ENCODE assay signal across 1 cellular context in the genomic region with DNA sequence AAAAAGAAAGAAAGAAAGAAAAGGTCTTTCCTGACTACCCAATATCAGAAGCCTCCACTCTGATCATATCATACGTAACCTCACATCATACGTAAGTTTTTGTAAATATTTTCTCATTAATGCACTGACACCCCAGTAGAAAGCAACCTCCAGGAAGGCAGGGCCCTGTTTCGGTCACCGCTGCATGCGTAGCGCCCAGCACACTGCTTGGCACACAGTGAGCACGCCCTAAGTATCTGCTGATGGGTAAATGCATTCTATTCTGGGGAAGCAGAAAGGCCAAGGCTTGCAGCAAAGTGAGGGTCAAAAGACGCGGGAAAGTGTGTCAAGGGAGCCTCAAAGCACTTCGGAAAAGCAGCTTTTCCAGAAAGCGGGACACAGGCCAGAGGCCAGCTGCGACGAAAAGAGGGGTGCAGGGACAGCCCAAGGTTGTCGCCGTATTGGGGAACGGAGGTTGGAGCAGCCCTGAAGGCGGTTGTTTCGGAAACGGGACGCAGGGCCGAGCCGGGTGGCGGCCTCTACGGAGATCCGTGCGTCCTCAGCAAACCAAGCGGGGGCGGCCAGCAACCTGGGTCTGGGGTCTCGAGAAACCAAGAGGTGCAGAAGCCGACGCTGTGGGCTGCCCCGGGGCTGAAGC.
A peak's percentile ranks its signal among the peaks of the same experiment; 100 is the strongest.
TF ChIP-seq lines count a peak whose summit lies in the region.

No MANE protein-coding gene starts in this region.

TF ChIP-seq in HepG2, 621 proteins besides CTCF, POLR2A, EP300 and RAD21 (continues in another document):
- TF ChIP-seq, protein P1, sequence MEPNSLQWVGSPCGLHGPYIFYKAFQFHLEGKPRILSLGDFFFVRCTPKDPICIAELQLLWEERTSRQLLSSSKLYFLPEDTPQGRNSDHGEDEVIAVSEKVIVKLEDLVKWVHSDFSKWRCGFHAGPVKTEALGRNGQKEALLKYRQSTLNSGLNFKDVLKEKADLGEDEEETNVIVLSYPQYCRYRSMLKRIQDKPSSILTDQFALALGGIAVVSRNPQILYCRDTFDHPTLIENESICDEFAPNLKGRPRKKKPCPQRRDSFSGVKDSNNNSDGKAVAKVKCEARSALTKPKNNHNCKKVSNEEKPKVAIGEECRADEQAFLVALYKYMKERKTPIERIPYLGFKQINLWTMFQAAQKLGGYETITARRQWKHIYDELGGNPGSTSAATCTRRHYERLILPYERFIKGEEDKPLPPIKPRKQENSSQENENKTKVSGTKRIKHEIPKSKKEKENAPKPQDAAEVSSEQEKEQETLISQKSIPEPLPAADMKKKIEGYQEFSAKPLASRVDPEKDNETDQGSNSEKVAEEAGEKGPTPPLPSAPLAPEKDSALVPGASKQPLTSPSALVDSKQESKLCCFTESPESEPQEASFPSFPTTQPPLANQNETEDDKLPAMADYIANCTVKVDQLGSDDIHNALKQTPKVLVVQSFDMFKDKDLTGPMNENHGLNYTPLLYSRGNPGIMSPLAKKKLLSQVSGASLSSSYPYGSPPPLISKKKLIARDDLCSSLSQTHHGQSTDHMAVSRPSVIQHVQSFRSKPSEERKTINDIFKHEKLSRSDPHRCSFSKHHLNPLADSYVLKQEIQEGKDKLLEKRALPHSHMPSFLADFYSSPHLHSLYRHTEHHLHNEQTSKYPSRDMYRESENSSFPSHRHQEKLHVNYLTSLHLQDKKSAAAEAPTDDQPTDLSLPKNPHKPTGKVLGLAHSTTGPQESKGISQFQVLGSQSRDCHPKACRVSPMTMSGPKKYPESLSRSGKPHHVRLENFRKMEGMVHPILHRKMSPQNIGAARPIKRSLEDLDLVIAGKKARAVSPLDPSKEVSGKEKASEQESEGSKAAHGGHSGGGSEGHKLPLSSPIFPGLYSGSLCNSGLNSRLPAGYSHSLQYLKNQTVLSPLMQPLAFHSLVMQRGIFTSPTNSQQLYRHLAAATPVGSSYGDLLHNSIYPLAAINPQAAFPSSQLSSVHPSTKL (CRISPR knock-in tag; IDR thresholded peaks at IDR 0.05): 0 out of 2 replicates have a peak, but pooled peaks have one; percentile 7
- TF ChIP-seq, protein P2, sequence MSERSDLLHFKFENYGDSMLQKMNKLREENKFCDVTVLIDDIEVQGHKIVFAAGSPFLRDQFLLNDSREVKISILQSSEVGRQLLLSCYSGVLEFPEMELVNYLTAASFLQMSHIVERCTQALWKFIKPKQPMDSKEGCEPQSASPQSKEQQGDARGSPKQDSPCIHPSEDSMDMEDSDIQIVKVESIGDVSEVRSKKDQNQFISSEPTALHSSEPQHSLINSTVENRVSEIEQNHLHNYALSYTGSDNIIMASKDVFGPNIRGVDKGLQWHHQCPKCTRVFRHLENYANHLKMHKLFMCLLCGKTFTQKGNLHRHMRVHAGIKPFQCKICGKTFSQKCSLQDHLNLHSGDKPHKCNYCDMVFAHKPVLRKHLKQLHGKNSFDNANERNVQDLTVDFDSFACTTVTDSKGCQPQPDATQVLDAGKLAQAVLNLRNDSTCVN (CRISPR knock-in tag; IDR thresholded peaks at IDR 0.05; ENCODE audit: borderline replicate concordance): no peak
- TF ChIP-seq, protein P3, sequence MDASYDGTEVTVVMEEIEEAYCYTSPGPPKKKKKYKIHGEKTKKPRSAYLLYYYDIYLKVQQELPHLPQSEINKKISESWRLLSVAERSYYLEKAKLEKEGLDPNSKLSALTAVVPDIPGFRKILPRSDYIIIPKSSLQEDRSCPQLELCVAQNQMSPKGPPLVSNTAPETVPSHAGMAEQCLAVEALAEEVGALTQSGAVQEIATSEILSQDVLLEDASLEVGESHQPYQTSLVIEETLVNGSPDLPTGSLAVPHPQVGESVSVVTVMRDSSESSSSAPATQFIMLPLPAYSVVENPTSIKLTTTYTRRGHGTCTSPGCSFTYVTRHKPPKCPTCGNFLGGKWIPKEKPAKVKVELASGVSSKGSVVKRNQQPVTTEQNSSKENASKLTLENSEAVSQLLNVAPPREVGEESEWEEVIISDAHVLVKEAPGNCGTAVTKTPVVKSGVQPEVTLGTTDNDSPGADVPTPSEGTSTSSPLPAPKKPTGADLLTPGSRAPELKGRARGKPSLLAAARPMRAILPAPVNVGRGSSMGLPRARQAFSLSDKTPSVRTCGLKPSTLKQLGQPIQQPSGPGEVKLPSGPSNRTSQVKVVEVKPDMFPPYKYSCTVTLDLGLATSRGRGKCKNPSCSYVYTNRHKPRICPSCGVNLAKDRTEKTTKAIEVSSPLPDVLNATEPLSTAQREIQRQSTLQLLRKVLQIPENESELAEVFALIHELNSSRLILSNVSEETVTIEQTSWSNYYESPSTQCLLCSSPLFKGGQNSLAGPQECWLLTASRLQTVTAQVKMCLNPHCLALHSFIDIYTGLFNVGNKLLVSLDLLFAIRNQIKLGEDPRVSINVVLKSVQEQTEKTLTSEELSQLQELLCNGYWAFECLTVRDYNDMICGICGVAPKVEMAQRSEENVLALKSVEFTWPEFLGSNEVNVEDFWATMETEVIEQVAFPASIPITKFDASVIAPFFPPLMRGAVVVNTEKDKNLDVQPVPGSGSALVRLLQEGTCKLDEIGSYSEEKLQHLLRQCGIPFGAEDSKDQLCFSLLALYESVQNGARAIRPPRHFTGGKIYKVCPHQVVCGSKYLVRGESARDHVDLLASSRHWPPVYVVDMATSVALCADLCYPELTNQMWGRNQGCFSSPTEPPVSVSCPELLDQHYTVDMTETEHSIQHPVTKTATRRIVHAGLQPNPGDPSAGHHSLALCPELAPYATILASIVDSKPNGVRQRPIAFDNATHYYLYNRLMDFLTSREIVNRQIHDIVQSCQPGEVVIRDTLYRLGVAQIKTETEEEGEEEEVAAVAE (CRISPR knock-in tag; IDR thresholded peaks at IDR 0.05; ENCODE audit: borderline replicate concordance): no peak
- TF ChIP-seq ZMAT3 (CRISPR knock-in tag; conservative IDR thresholded peaks at IDR 0.05) (no peak), STAT5B (CRISPR knock-in tag; IDR thresholded peaks at IDR 0.05) (0 out of 2 replicates have a peak, but pooled peaks have one; percentile 37), SCMH1 (CRISPR knock-in tag; IDR thresholded peaks at IDR 0.05; ENCODE audit: borderline replicate concordance) (no peak), ARID2 (CRISPR knock-in tag; IDR thresholded peaks at IDR 0.05; ENCODE audit: borderline replicate concordance) (0 out of 2 replicates have a peak, but pooled peaks have one; percentile 18), MED8 (CRISPR knock-in tag; IDR thresholded peaks at IDR 0.05; ENCODE audit: insufficient replicate concordance) (peak; percentile 26), PHF5A (CRISPR knock-in tag; IDR thresholded peaks at IDR 0.05; ENCODE audit: low read depth, unreplicated experiment) (no peak), FOXC1 (CRISPR knock-in tag; IDR thresholded peaks at IDR 0.05; ENCODE audit: borderline replicate concordance) (peak; percentile 63; the same call in 1 of the 2 replicates), NFKBIZ (CRISPR knock-in tag; IDR thresholded peaks at IDR 0.05) (no peak), ZNF180 (CRISPR knock-in tag; IDR thresholded peaks at IDR 0.05; ENCODE audit: borderline replicate concordance, low read depth) (no peak), ZFAT (CRISPR knock-in tag; conservative IDR thresholded peaks at IDR 0.05) (0 out of 2 replicates have a peak, but pooled peaks have one; percentile 37), ZSCAN21 (CRISPR knock-in tag; IDR thresholded peaks at IDR 0.05; ENCODE audit: borderline replicate concordance) (no peak), FOXA3 (CRISPR knock-in tag; IDR thresholded peaks at IDR 0.05) (no peak), MTF2 (CRISPR knock-in tag; IDR thresholded peaks at IDR 0.05; ENCODE audit: borderline replicate concordance) (0 out of 2 replicates have a peak, but pooled peaks have one; percentile 55)
- TF ChIP-seq, protein P4, sequence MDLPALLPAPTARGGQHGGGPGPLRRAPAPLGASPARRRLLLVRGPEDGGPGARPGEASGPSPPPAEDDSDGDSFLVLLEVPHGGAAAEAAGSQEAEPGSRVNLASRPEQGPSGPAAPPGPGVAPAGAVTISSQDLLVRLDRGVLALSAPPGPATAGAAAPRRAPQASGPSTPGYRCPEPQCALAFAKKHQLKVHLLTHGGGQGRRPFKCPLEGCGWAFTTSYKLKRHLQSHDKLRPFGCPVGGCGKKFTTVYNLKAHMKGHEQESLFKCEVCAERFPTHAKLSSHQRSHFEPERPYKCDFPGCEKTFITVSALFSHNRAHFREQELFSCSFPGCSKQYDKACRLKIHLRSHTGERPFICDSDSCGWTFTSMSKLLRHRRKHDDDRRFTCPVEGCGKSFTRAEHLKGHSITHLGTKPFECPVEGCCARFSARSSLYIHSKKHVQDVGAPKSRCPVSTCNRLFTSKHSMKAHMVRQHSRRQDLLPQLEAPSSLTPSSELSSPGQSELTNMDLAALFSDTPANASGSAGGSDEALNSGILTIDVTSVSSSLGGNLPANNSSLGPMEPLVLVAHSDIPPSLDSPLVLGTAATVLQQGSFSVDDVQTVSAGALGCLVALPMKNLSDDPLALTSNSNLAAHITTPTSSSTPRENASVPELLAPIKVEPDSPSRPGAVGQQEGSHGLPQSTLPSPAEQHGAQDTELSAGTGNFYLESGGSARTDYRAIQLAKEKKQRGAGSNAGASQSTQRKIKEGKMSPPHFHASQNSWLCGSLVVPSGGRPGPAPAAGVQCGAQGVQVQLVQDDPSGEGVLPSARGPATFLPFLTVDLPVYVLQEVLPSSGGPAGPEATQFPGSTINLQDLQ (CRISPR knock-in tag; IDR thresholded peaks at IDR 0.05): peak; percentile 52; the same call in 1 of the 2 replicates
- TF ChIP-seq, protein P5, sequence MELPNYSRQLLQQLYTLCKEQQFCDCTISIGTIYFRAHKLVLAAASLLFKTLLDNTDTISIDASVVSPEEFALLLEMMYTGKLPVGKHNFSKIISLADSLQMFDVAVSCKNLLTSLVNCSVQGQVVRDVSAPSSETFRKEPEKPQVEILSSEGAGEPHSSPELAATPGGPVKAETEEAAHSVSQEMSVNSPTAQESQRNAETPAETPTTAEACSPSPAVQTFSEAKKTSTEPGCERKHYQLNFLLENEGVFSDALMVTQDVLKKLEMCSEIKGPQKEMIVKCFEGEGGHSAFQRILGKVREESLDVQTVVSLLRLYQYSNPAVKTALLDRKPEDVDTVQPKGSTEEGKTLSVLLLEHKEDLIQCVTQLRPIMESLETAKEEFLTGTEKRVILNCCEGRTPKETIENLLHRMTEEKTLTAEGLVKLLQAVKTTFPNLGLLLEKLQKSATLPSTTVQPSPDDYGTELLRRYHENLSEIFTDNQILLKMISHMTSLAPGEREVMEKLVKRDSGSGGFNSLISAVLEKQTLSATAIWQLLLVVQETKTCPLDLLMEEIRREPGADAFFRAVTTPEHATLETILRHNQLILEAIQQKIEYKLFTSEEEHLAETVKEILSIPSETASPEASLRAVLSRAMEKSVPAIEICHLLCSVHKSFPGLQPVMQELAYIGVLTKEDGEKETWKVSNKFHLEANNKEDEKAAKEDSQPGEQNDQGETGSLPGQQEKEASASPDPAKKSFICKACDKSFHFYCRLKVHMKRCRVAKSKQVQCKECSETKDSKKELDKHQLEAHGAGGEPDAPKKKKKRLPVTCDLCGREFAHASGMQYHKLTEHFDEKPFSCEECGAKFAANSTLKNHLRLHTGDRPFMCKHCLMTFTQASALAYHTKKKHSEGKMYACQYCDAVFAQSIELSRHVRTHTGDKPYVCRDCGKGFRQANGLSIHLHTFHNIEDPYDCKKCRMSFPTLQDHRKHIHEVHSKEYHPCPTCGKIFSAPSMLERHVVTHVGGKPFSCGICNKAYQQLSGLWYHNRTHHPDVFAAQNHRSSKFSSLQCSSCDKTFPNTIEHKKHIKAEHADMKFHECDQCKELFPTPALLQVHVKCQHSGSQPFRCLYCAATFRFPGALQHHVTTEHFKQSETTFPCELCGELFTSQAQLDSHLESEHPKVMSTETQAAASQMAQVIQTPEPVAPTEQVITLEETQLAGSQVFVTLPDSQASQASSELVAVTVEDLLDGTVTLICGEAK (IDR thresholded peaks at IDR 0.05): no peak
- TF ChIP-seq, protein P5 (CRISPR knock-in tag; IDR thresholded peaks at IDR 0.05): no peak
- TF ChIP-seq, protein P6, sequence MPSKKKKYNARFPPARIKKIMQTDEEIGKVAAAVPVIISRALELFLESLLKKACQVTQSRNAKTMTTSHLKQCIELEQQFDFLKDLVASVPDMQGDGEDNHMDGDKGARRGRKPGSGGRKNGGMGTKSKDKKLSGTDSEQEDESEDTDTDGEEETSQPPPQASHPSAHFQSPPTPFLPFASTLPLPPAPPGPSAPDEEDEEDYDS (CRISPR knock-in tag; IDR thresholded peaks at IDR 0.05): no peak
- TF ChIP-seq, protein P7, sequence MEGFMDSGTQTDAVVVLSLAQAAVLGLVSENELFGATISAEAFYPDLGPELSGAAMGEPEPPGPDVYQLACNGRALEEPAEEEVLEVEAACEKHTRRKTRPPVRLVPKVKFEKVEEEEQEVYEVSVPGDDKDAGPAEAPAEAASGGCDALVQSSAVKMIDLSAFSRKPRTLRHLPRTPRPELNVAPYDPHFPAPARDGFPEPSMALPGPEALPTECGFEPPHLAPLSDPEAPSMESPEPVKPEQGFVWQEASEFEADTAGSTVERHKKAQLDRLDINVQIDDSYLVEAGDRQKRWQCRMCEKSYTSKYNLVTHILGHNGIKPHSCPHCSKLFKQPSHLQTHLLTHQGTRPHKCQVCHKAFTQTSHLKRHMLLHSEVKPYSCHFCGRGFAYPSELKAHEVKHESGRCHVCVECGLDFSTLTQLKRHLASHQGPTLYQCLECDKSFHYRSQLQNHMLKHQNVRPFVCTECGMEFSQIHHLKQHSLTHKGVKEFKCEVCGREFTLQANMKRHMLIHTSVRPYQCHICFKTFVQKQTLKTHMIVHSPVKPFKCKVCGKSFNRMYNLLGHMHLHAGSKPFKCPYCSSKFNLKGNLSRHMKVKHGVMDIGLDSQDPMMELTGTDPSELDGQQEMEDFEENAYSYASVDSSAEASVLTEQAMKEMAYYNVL (CRISPR knock-in tag; IDR thresholded peaks at IDR 0.05; ENCODE audit: borderline replicate concordance): 0 out of 2 replicates have a peak, but pooled peaks have one; percentile 34
